8 cellular contexts compared by ENCODE assay signal in genomic region chr5:39015743-39016586, GRCh38. TPM values are rescaled to one million over a fixed set of nuclear protein-coding genes. Genes with fewer than 3 reads are reported as not detected.
DNase-seq lines count a peak whose midpoint lies in the region; ATAC-seq and TF ChIP-seq lines count a peak whose summit lies in the region.

No MANE protein-coding gene starts in this region.

- intact Hi-C loops in CD14-positive monocyte (cut with micrococcal nuclease) = no loop called here

- DNase-seq in CD14-positive monocyte (ENCODE audit: low spot score) (no peak), NCI-H82 treated with DMSO at 0.1 percent for 48 hours (lab: John Stamatoyannopoulos, UW; ENCODE audit: unreplicated experiment) (peak; percentile 47), epithelial cell of proximal tubule (ENCODE audit: low read depth) (peak; percentile 37), non-pigmented ciliary epithelial cell (ENCODE audit: low read depth) (peak; percentile 67), anterior cingulate cortex (lab: John Stamatoyannopoulos, UW) (no peak)
- DNase-seq in stimulated activated naive CD4-positive, alpha-beta T cell treated with Interleukin-2 at 50 U/mL for 16 hours (lab: John Stamatoyannopoulos, UW) = no peak

- H3K27me3 Mint-ChIP-seq in CD14-positive monocyte (ENCODE audit: low read depth in 3 of 3) = no peaks in the 10 kb centered on the region

- H3K4me3 ChIP-seq in epithelial cell of proximal tubule (ENCODE audit: low read depth, low read length) = no peak overlapping the region

- no peak for TF ChIP-seq CTCF in CD14-positive monocyte (IDR thresholded peaks at IDR 0.05)
- no peak for TF ChIP-seq CTCF in epithelial cell of proximal tubule (conservative IDR thresholded peaks at IDR 0.05; ENCODE audit: low read depth, low read length)

- H3K36me3 Mint-ChIP-seq in CD14-positive monocyte = peaks cover 34 to 46% of the 10 kb centered on the region in 2 donors

- ATAC-seq in GM21825 (IDR thresholded peaks at IDR 0.05; ENCODE audit: unreplicated experiment) (no peak), GM19452 (IDR thresholded peaks at IDR 0.05; ENCODE audit: unreplicated experiment) (no peak)

- H3K4me3 Mint-ChIP-seq in CD14-positive monocyte = peak overlapping the region in 1 of 2 donors; percentile 5

- peak overlapping the region in 5 of 7 donors; percentile 2 to 46 (median 8) for H3K27ac Mint-ChIP-seq in CD14-positive monocyte

- H3K4me1 Mint-ChIP-seq in CD14-positive monocyte = peaks cover 30% of the 10 kb centered on the region

- H3K9me3 Mint-ChIP-seq in CD14-positive monocyte = peaks cover 11 to 21% (median 16%) of the 10 kb centered on the region in 7 donors

RNA-seq across cellular contexts. Expression of gene RICTOR, which starts 58.2 kb away (rescaled TPM):
- polyA plus RNA-seq in CD14-positive monocyte = 1 to 10 TPM; 3.5 to 7.0 TPM
- total RNA-seq in epithelial cell of proximal tubule = 10.1 and 13.8 TPM in 2 replicates

Comparison
In these comparisons a context has a peak if more than half of its experiments do, and no peak if none do; other contexts are left out.
1. DNase-seq: peak in NCI-H82 treated with DMSO at 0.1 percent for 48 hours (single experiment), epithelial cell of proximal tubule (single experiment) and non-pigmented ciliary epithelial cell (single experiment); none in CD14-positive monocyte (single experiment), anterior cingulate cortex (0 of 58) and stimulated activated naive CD4-positive, alpha-beta T cell treated with Interleukin-2 at 50 U/mL for 16 hours (single experiment).